In genomic region chr11:6476571-6476970, GRCh38 we compare ENCODE assay signal across 1 cellular context.
TF ChIP-seq lines count a peak whose summit lies in the region.

No MANE protein-coding gene starts in this region.

TF ChIP-seq in GM23338, 12 proteins besides CTCF, POLR2A, EP300 and RAD21:
- TF ChIP-seq CREB1 (CRISPR knock-in tag; IDR thresholded peaks at IDR 0.05; ENCODE audit: low read depth), result no peak
- TF ChIP-seq REST (IDR thresholded peaks at IDR 0.05; ENCODE audit: unreplicated experiment), result no peak
- no peak for TF ChIP-seq JUNB (IDR thresholded peaks at IDR 0.05; ENCODE audit: unreplicated experiment)
- no peak for TF ChIP-seq ETS1 (IDR thresholded peaks at IDR 0.05)
- no peak for TF ChIP-seq EZH2 (IDR thresholded peaks at IDR 0.05; ENCODE audit: low read depth, unreplicated experiment)
- TF ChIP-seq EZH2phosphoT487 (IDR thresholded peaks at IDR 0.05; ENCODE audit: unreplicated experiment), result no peak
- TF ChIP-seq POLR2AphosphoS5 (IDR thresholded peaks at IDR 0.05; ENCODE audit: low read depth), result no peak
- no peak for TF ChIP-seq ZNF462 (CRISPR knock-in tag; IDR thresholded peaks at IDR 0.05)
- TF ChIP-seq ZNF331 (CRISPR knock-in tag; IDR thresholded peaks at IDR 0.05; ENCODE audit: low read depth), result no peak
- TF ChIP-seq ZNF114 (CRISPR knock-in tag; IDR thresholded peaks at IDR 0.05), result no peak
- no peak for TF ChIP-seq STAT1 (IDR thresholded peaks at IDR 0.05; ENCODE audit: unreplicated experiment)
- no peak for TF ChIP-seq NANOG (IDR thresholded peaks at IDR 0.05; ENCODE audit: borderline replicate concordance)
